Comparison of ENCODE assay signal across 1 cellular context in the genomic region with DNA sequence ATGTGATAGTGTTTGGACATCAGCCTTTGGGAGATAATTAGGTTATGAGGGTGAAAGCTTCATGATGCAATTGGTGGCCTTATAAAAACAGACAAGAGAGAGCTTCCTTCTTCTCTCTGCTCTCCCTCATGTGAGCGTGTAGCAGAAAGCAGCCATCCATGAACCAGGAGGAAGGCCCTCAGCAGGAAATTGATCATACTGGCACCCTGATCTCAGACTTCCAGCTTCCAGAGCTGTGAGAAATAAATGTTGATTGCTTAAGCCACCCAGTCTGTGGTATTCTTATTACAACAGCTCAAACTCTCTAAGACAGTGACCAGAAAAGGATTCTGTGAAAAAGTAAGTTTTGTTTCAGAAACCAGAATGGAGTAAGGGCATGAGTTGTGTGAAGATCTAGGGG.
TF ChIP-seq lines count a peak whose summit lies in the region.

No MANE protein-coding gene starts in this region.

TF ChIP-seq in GM23338, 12 proteins besides CTCF, POLR2A, EP300 and RAD21 (continued from another document):
- TF ChIP-seq, protein P1, sequence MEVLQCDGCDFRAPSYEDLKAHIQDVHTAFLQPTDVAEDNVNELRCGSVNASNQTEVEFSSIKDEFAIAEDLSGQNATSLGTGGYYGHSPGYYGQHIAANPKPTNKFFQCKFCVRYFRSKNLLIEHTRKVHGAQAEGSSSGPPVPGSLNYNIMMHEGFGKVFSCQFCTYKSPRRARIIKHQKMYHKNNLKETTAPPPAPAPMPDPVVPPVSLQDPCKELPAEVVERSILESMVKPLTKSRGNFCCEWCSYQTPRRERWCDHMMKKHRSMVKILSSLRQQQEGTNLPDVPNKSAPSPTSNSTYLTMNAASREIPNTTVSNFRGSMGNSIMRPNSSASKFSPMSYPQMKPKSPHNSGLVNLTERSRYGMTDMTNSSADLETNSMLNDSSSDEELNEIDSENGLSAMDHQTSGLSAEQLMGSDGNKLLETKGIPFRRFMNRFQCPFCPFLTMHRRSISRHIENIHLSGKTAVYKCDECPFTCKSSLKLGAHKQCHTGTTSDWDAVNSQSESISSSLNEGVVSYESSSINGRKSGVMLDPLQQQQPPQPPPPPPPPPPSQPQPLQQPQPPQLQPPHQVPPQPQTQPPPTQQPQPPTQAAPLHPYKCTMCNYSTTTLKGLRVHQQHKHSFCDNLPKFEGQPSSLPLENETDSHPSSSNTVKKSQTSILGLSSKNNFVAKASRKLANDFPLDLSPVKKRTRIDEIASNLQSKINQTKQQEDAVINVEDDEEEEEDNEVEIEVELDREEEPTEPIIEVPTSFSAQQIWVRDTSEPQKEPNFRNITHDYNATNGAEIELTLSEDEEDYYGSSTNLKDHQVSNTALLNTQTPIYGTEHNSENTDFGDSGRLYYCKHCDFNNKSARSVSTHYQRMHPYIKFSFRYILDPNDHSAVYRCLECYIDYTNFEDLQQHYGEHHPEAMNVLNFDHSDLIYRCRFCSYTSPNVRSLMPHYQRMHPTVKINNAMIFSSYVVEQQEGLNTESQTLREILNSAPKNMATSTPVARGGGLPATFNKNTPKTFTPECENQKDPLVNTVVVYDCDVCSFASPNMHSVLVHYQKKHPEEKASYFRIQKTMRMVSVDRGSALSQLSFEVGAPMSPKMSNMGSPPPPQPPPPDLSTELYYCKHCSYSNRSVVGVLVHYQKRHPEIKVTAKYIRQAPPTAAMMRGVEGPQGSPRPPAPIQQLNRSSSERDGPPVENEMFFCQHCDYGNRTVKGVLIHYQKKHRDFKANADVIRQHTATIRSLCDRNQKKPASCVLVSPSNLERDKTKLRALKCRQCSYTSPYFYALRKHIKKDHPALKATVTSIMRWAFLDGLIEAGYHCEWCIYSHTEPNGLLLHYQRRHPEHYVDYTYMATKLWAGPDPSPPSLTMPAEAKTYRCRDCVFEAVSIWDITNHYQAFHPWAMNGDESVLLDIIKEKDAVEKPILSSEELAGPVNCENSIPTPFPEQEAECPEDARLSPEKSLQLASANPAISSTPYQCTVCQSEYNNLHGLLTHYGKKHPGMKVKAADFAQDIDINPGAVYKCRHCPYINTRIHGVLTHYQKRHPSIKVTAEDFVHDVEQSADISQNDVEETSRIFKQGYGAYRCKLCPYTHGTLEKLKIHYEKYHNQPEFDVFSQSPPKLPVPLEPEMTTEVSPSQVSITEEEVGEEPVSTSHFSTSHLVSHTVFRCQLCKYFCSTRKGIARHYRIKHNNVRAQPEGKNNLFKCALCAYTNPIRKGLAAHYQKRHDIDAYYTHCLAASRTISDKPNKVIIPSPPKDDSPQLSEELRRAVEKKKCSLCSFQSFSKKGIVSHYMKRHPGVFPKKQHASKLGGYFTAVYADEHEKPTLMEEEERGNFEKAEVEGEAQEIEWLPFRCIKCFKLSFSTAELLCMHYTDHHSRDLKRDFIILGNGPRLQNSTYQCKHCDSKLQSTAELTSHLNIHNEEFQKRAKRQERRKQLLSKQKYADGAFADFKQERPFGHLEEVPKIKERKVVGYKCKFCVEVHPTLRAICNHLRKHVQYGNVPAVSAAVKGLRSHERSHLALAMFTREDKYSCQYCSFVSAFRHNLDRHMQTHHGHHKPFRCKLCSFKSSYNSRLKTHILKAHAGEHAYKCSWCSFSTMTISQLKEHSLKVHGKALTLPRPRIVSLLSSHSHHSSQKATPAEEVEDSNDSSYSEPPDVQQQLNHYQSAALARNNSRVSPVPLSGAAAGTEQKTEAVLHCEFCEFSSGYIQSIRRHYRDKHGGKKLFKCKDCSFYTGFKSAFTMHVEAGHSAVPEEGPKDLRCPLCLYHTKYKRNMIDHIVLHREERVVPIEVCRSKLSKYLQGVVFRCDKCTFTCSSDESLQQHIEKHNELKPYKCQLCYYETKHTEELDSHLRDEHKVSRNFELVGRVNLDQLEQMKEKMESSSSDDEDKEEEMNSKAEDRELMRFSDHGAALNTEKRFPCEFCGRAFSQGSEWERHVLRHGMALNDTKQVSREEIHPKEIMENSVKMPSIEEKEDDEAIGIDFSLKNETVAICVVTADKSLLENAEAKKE (CRISPR knock-in tag; IDR thresholded peaks at IDR 0.05): no peak
- TF ChIP-seq NANOG (IDR thresholded peaks at IDR 0.05; ENCODE audit: borderline replicate concordance): no peak
- no peak for TF ChIP-seq ZNF114 (CRISPR knock-in tag; IDR thresholded peaks at IDR 0.05)
- no peak for TF ChIP-seq STAT1 (IDR thresholded peaks at IDR 0.05; ENCODE audit: unreplicated experiment)
- TF ChIP-seq, protein P2, sequence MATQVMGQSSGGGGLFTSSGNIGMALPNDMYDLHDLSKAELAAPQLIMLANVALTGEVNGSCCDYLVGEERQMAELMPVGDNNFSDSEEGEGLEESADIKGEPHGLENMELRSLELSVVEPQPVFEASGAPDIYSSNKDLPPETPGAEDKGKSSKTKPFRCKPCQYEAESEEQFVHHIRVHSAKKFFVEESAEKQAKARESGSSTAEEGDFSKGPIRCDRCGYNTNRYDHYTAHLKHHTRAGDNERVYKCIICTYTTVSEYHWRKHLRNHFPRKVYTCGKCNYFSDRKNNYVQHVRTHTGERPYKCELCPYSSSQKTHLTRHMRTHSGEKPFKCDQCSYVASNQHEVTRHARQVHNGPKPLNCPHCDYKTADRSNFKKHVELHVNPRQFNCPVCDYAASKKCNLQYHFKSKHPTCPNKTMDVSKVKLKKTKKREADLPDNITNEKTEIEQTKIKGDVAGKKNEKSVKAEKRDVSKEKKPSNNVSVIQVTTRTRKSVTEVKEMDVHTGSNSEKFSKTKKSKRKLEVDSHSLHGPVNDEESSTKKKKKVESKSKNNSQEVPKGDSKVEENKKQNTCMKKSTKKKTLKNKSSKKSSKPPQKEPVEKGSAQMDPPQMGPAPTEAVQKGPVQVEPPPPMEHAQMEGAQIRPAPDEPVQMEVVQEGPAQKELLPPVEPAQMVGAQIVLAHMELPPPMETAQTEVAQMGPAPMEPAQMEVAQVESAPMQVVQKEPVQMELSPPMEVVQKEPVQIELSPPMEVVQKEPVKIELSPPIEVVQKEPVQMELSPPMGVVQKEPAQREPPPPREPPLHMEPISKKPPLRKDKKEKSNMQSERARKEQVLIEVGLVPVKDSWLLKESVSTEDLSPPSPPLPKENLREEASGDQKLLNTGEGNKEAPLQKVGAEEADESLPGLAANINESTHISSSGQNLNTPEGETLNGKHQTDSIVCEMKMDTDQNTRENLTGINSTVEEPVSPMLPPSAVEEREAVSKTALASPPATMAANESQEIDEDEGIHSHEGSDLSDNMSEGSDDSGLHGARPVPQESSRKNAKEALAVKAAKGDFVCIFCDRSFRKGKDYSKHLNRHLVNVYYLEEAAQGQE (IDR thresholded peaks at IDR 0.05; ENCODE audit: unreplicated experiment): no peak
- TF ChIP-seq EZH2 (IDR thresholded peaks at IDR 0.05; ENCODE audit: low read depth, unreplicated experiment): no peak
- no peak for TF ChIP-seq ZNF331 (CRISPR knock-in tag; IDR thresholded peaks at IDR 0.05; ENCODE audit: low read depth)
- TF ChIP-seq, protein P3, sequence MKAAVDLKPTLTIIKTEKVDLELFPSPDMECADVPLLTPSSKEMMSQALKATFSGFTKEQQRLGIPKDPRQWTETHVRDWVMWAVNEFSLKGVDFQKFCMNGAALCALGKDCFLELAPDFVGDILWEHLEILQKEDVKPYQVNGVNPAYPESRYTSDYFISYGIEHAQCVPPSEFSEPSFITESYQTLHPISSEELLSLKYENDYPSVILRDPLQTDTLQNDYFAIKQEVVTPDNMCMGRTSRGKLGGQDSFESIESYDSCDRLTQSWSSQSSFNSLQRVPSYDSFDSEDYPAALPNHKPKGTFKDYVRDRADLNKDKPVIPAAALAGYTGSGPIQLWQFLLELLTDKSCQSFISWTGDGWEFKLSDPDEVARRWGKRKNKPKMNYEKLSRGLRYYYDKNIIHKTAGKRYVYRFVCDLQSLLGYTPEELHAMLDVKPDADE (IDR thresholded peaks at IDR 0.05): no peak
- TF ChIP-seq EZH2phosphoT487 (IDR thresholded peaks at IDR 0.05; ENCODE audit: unreplicated experiment): no peak
- TF ChIP-seq CREB1 (CRISPR knock-in tag; IDR thresholded peaks at IDR 0.05; ENCODE audit: low read depth): no peak
